In the genomic region with DNA sequence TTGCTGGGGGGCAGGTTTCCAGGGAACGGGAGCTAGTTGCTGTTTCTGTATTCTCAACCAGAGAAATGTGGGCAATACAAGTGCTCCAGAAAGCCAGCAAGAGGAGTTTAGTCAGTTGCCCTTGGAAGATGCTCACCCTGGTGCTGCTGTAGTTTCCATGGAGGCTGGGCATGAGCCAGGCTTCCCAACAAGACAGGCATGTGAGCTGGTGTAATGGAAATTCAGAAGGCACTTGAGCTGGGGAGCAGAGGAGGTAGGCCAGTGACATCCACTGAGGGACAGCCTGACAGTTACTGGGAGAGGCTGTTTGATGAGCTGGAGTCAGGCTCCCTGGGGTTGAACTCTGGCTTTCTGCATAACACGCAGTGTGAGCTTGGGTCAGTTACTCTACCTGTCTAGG, we compare ENCODE assay signal across 1 cellular context.
TF ChIP-seq lines count a peak whose summit lies in the region.

No MANE protein-coding gene starts in this region.

TF ChIP-seq in GM12878, 131 proteins besides CTCF, POLR2A, EP300 and RAD21:
- TF ChIP-seq ZSCAN29 (IDR thresholded peaks at IDR 0.05) (no peak), SRF (IDR thresholded peaks at IDR 0.05; ENCODE audit: low read depth in 2 of 2, low read length in 2 of 2) (no peak), HDAC2 (IDR thresholded peaks at IDR 0.05) (no peak), ZBED1 (IDR thresholded peaks at IDR 0.05; ENCODE audit: borderline replicate concordance) (no peak), ESRRA (IDR thresholded peaks at IDR 0.05; ENCODE audit: low read length) (no peak), ZNF217 (IDR thresholded peaks at IDR 0.05) (no peak), SPI1 (IDR thresholded peaks at IDR 0.05; ENCODE audit: borderline replicate concordance, insufficient read depth, low read depth, low read length) (no peak), WRNIP1 (IDR thresholded peaks at IDR 0.05; ENCODE audit: borderline replicate concordance, low read depth, low read length) (no peak), BCL11A (IDR thresholded peaks at IDR 0.05; ENCODE audit: low read depth, low read length) (no peak), CBX5 (IDR thresholded peaks at IDR 0.05; ENCODE audit: low read depth) (no peak), TAF1 (IDR thresholded peaks at IDR 0.05; ENCODE audit: borderline replicate concordance, low read depth, low read length) (no peak), HDGF (IDR thresholded peaks at IDR 0.05) (no peak), YY1 (IDR thresholded peaks at IDR 0.05; ENCODE audit: low read depth, low read length) (no peak)
- TF ChIP-seq, protein P1, sequence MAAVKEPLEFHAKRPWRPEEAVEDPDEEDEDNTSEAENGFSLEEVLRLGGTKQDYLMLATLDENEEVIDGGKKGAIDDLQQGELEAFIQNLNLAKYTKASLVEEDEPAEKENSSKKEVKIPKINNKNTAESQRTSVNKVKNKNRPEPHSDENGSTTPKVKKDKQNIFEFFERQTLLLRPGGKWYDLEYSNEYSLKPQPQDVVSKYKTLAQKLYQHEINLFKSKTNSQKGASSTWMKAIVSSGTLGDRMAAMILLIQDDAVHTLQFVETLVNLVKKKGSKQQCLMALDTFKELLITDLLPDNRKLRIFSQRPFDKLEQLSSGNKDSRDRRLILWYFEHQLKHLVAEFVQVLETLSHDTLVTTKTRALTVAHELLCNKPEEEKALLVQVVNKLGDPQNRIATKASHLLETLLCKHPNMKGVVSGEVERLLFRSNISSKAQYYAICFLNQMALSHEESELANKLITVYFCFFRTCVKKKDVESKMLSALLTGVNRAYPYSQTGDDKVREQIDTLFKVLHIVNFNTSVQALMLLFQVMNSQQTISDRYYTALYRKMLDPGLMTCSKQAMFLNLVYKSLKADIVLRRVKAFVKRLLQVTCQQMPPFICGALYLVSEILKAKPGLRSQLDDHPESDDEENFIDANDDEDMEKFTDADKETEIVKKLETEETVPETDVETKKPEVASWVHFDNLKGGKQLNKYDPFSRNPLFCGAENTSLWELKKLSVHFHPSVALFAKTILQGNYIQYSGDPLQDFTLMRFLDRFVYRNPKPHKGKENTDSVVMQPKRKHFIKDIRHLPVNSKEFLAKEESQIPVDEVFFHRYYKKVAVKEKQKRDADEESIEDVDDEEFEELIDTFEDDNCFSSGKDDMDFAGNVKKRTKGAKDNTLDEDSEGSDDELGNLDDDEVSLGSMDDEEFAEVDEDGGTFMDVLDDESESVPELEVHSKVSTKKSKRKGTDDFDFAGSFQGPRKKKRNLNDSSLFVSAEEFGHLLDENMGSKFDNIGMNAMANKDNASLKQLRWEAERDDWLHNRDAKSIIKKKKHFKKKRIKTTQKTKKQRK (IDR thresholded peaks at IDR 0.05; ENCODE audit: low read depth, low read length), result no peak
- TF ChIP-seq, protein P2, sequence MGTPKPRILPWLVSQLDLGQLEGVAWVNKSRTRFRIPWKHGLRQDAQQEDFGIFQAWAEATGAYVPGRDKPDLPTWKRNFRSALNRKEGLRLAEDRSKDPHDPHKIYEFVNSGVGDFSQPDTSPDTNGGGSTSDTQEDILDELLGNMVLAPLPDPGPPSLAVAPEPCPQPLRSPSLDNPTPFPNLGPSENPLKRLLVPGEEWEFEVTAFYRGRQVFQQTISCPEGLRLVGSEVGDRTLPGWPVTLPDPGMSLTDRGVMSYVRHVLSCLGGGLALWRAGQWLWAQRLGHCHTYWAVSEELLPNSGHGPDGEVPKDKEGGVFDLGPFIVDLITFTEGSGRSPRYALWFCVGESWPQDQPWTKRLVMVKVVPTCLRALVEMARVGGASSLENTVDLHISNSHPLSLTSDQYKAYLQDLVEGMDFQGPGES (IDR thresholded peaks at IDR 0.05), result no peak
- TF ChIP-seq, protein P3, sequence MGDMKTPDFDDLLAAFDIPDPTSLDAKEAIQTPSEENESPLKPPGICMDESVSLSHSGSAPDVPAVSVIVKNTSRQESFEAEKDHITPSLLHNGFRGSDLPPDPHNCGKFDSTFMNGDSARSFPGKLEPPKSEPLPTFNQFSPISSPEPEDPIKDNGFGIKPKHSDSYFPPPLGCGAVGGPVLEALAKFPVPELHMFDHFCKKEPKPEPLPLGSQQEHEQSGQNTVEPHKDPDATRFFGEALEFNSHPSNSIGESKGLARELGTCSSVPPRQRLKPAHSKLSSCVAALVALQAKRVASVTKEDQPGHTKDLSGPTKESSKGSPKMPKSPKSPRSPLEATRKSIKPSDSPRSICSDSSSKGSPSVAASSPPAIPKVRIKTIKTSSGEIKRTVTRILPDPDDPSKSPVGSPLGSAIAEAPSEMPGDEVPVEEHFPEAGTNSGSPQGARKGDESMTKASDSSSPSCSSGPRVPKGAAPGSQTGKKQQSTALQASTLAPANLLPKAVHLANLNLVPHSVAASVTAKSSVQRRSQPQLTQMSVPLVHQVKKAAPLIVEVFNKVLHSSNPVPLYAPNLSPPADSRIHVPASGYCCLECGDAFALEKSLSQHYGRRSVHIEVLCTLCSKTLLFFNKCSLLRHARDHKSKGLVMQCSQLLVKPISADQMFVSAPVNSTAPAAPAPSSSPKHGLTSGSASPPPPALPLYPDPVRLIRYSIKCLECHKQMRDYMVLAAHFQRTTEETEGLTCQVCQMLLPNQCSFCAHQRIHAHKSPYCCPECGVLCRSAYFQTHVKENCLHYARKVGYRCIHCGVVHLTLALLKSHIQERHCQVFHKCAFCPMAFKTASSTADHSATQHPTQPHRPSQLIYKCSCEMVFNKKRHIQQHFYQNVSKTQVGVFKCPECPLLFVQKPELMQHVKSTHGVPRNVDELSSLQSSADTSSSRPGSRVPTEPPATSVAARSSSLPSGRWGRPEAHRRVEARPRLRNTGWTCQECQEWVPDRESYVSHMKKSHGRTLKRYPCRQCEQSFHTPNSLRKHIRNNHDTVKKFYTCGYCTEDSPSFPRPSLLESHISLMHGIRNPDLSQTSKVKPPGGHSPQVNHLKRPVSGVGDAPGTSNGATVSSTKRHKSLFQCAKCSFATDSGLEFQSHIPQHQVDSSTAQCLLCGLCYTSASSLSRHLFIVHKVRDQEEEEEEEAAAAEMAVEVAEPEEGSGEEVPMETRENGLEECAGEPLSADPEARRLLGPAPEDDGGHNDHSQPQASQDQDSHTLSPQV (IDR thresholded peaks at IDR 0.05), result no peak
